In the genomic region with DNA sequence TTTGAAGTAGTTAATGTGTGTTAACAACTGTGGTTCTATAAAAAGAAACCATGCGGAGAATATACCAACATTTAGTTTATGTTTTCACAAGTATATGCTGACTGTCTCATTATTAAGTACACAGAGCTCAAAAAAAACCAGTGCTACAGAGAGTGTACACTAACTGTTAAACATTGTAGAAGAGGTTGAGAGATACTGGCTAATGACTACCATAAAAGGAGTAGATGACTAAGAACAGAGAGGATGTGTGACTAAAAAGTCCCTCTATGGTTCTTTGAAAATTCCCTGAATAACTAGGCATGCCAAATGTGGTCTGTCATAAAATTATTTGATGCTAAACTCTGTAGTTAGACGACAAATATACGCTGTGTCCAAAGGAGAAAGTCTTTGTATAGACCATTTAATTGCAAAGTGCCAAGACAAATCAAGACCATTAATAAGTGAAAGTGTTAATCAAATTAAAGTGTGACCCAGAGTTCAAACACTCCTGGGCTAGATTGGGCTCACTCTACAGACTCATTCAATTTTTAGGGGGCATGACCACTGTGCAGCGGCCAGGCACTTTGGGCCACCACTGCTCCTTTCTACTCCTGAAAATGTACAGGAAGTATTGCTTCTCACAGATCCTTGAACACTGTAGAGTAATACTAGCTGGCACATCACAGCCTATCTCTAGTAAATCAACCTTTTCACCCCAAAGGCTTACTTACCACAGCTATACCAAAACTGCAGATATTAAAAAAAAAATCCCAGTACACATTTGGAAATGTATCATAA, we compare ENCODE assay signal across 1 cellular context.
A peak's percentile ranks its signal among the peaks of the same experiment; 100 is the strongest.
TF ChIP-seq lines count a peak whose summit lies in the region.

No MANE protein-coding gene starts in this region.

TF ChIP-seq in GM12878, 131 proteins besides CTCF, POLR2A, EP300 and RAD21 (continued from another document):
- TF ChIP-seq, protein P1, sequence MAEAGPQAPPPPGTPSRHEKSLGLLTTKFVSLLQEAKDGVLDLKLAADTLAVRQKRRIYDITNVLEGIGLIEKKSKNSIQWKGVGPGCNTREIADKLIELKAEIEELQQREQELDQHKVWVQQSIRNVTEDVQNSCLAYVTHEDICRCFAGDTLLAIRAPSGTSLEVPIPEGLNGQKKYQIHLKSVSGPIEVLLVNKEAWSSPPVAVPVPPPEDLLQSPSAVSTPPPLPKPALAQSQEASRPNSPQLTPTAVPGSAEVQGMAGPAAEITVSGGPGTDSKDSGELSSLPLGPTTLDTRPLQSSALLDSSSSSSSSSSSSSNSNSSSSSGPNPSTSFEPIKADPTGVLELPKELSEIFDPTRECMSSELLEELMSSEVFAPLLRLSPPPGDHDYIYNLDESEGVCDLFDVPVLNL (IDR thresholded peaks at IDR 0.05; ENCODE audit: low read depth, low read length): no peak
- TF ChIP-seq ZBTB40 (IDR thresholded peaks at IDR 0.05; ENCODE audit: borderline replicate concordance): peak; percentile 30; the same call in 1 of the 2 replicates
- no peak for TF ChIP-seq MTA3 (IDR thresholded peaks at IDR 0.05; ENCODE audit: borderline replicate concordance, low read length)
- no peak for TF ChIP-seq NR2C2 (IDR thresholded peaks at IDR 0.05; ENCODE audit: borderline replicate concordance, control insufficient read depth, insufficient read length, low read depth)
- peak; percentile 55; the same call in 1 of the 2 replicates for TF ChIP-seq STAT3 (IDR thresholded peaks at IDR 0.05; ENCODE audit: low read depth, low read length)
- peak; percentile 87; the same call in 1 of the 2 replicates for TF ChIP-seq BACH1 (IDR thresholded peaks at IDR 0.05; ENCODE audit: borderline replicate concordance)
- TF ChIP-seq BCL3 (IDR thresholded peaks at IDR 0.05; ENCODE audit: borderline replicate concordance, insufficient read depth, low read depth, low read length, poor library complexity, severe bottlenecking): no peak
- no peak for TF ChIP-seq KDM1A (IDR thresholded peaks at IDR 0.05; ENCODE audit: borderline replicate concordance)
- TF ChIP-seq MXI1 (IDR thresholded peaks at IDR 0.05; ENCODE audit: low read depth, low read length): no peak
- TF ChIP-seq CHD4 (IDR thresholded peaks at IDR 0.05): no peak
- TF ChIP-seq, protein P2, sequence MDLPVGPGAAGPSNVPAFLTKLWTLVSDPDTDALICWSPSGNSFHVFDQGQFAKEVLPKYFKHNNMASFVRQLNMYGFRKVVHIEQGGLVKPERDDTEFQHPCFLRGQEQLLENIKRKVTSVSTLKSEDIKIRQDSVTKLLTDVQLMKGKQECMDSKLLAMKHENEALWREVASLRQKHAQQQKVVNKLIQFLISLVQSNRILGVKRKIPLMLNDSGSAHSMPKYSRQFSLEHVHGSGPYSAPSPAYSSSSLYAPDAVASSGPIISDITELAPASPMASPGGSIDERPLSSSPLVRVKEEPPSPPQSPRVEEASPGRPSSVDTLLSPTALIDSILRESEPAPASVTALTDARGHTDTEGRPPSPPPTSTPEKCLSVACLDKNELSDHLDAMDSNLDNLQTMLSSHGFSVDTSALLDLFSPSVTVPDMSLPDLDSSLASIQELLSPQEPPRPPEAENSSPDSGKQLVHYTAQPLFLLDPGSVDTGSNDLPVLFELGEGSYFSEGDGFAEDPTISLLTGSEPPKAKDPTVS (IDR thresholded peaks at IDR 0.05; ENCODE audit: low read depth, low read length): no peak
- TF ChIP-seq ZNF217 (IDR thresholded peaks at IDR 0.05): peak; percentile 77
- TF ChIP-seq, protein P3, sequence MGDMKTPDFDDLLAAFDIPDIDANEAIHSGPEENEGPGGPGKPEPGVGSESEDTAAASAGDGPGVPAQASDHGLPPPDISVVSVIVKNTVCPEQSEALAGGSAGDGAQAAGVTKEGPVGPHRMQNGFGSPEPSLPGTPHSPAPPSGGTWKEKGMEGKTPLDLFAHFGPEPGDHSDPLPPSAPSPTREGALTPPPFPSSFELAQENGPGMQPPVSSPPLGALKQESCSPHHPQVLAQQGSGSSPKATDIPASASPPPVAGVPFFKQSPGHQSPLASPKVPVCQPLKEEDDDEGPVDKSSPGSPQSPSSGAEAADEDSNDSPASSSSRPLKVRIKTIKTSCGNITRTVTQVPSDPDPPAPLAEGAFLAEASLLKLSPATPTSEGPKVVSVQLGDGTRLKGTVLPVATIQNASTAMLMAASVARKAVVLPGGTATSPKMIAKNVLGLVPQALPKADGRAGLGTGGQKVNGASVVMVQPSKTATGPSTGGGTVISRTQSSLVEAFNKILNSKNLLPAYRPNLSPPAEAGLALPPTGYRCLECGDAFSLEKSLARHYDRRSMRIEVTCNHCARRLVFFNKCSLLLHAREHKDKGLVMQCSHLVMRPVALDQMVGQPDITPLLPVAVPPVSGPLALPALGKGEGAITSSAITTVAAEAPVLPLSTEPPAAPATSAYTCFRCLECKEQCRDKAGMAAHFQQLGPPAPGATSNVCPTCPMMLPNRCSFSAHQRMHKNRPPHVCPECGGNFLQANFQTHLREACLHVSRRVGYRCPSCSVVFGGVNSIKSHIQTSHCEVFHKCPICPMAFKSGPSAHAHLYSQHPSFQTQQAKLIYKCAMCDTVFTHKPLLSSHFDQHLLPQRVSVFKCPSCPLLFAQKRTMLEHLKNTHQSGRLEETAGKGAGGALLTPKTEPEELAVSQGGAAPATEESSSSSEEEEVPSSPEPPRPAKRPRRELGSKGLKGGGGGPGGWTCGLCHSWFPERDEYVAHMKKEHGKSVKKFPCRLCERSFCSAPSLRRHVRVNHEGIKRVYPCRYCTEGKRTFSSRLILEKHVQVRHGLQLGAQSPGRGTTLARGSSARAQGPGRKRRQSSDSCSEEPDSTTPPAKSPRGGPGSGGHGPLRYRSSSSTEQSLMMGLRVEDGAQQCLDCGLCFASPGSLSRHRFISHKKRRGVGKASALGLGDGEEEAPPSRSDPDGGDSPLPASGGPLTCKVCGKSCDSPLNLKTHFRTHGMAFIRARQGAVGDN (IDR thresholded peaks at IDR 0.05): no peak; the same call in 1 of the 2 replicates
- no peak for TF ChIP-seq ZNF207 (IDR thresholded peaks at IDR 0.05; ENCODE audit: borderline replicate concordance)
